Comparison of ENCODE assay signal across 9 cellular contexts in genomic region chr15:51341366-51342248, GRCh38. TPM values are rescaled to one million over a fixed set of nuclear protein-coding genes. Genes with fewer than 3 reads are reported as not detected.
A peak's percentile ranks its signal among the peaks of the same experiment; 100 is the strongest.
DNase-seq lines count a peak whose midpoint lies in the region; ATAC-seq and TF ChIP-seq lines count a peak whose summit lies in the region.
"Had no signal": no experiment of that assay in that cellular context is flagged by ENCODE, and none has a peak within 500 bp of the region (broad histone marks: within the 10 kb centered on the region; RNA-seq: fewer than 3 reads in every experiment).

Gene GLDN, plus strand, starts transcription at chr15:51341655. Its CDS starts 30 bp downstream, at chr15:51341685.

- H3K4me1 ChIP-seq in iPS-15b (ENCODE audit: control insufficient read depth, insufficient read depth, low read length) = no peaks in the 10 kb centered on the region
- peaks cover 0 to 27% (median 23%) of the 10 kb centered on the region in 4 donors for H3K4me1 ChIP-seq in sigmoid colon

- CTCF ChIA-PET in HEK293T (lab: Yijun Ruan, JAX) = interaction anchor here (0.9 kb wide), 1 partner anchor 142 kb away, joined by 3 read pairs; no protein-coding TSS in a partner anchor

- 3 to 8% methylated on average over 76 of the region's 76 CpGs for WGBS in sigmoid colon, 2 donors

- H3K4me3 ChIP-seq in iPS-15b (ENCODE audit: low read depth, low read length) (peak within 1 kb of the TSS; percentile 65), sigmoid colon (peak within 1 kb of the TSS in 3 of 4 donors; percentile 33 to 50 (median 44))

- TF ChIP-seq CTCF in sigmoid colon (IDR thresholded peaks at IDR 0.05) = no peak

- peak; percentile 6 for DNase-seq in HEK293T (ENCODE audit: extremely low spot score)
- DNase-seq in sigmoid colon = no peak
- DNase-seq in stimulated activated CD4-positive, alpha-beta T cell treated with anti-CD3 and anti-CD28 coated beads, Interleukin-4, amount 100 ng/mL, for 24 hours = no peak
- DNase-seq in RKO (ENCODE audit: low spot score) = no peak
- no peak for DNase-seq in NK-92 (lab: John Stamatoyannopoulos, UW; ENCODE audit: unreplicated experiment)

- no peak within 1 kb of the TSS for H3K9ac ChIP-seq in iPS-15b (ENCODE audit: low read depth, low read length)

- no peak for TF ChIP-seq POLR2A in sigmoid colon (IDR thresholded peaks at IDR 0.05)

- no peak for ATAC-seq in GM18873 (IDR thresholded peaks at IDR 0.05; ENCODE audit: low FRiP score, unreplicated experiment)

- H3K9me3 ChIP-seq in iPS-15b (ENCODE audit: control insufficient read depth, insufficient read depth, low read length) (no peaks in the 10 kb centered on the region), sigmoid colon (no peaks in the 10 kb centered on the region)

- H3K27ac ChIP-seq in angular gyrus (ENCODE audit: low read depth, low read length) (peak within 1 kb of the TSS; percentile 93), sigmoid colon (peak within 1 kb of the TSS; percentile 19 to 49 (median 44))

- POLR2A ChIA-PET in HEK293T (lab: Yijun Ruan, JAX) = no interaction called here

- intact Hi-C loops in sigmoid colon (cut with DNase I) = no loop called here

- H3K27me3 ChIP-seq in iPS-15b (ENCODE audit: control insufficient read depth, insufficient read depth, low read length) (peaks cover 63% of the 10 kb centered on the region), sigmoid colon (peaks cover 0 to 28% (median 6%) of the 10 kb centered on the region in 3 donors)

- no peak for TF ChIP-seq EP300 in sigmoid colon (IDR thresholded peaks at IDR 0.05)

- no peaks in the 10 kb centered on the region for H3K36me3 ChIP-seq in iPS-15b (ENCODE audit: control insufficient read depth, insufficient read depth, low read length)
- no peaks in the 10 kb centered on the region for H3K36me3 ChIP-seq in sigmoid colon

TF ChIP-seq in HEK293T, 16 proteins besides CTCF, POLR2A, EP300 and RAD21:
- TF ChIP-seq FOXK2 (IDR thresholded peaks at IDR 0.05) (no peak), SP1 (IDR thresholded peaks at IDR 0.05) (no peak), PKNOX1 (IDR thresholded peaks at IDR 0.05) (no peak), ARNT (IDR thresholded peaks at IDR 0.05) (no peak), ELF4 (IDR thresholded peaks at IDR 0.05) (no peak), FOXM1 (IDR thresholded peaks at IDR 0.05; ENCODE audit: borderline replicate concordance) (no peak), NFRKB (IDR thresholded peaks at IDR 0.05) (no peak), LEF1 (IDR thresholded peaks at IDR 0.05; ENCODE audit: borderline replicate concordance) (no peak), BHLHE40 (IDR thresholded peaks at IDR 0.05; ENCODE audit: borderline replicate concordance) (no peak), HDGF (IDR thresholded peaks at IDR 0.05; ENCODE audit: borderline replicate concordance) (no peak)

RNA-seq across cellular contexts. Expression of gene GLDN, which starts in this region (rescaled TPM):
- total RNA-seq in sigmoid colon = 1 to 10 TPM; 1.2 to 5.5 (median 3.2) TPM
- 1 to 10 TPM in 1 of 3 donors, under 1 TPM in 1, not detected in 1; 0.46 to 1.2 TPM for polyA plus RNA-seq in sigmoid colon
- total RNA-seq: lung microvascular endothelial cell had no signal
